In genomic region chr9:127563579-127563978, GRCh38 we compare ENCODE assay signal across 1 cellular context.
TF ChIP-seq lines count a peak whose summit lies in the region.

No MANE protein-coding gene starts in this region.

TF ChIP-seq in GM23338, 12 proteins besides CTCF, POLR2A, EP300 and RAD21 (continued from another document):
- TF ChIP-seq ZNF462 (CRISPR knock-in tag; IDR thresholded peaks at IDR 0.05) (no peak), EZH2 (IDR thresholded peaks at IDR 0.05; ENCODE audit: low read depth, unreplicated experiment) (no peak), NANOG (IDR thresholded peaks at IDR 0.05; ENCODE audit: borderline replicate concordance) (no peak), CREB1 (CRISPR knock-in tag; IDR thresholded peaks at IDR 0.05; ENCODE audit: low read depth) (no peak), STAT1 (IDR thresholded peaks at IDR 0.05; ENCODE audit: unreplicated experiment) (no peak), ETS1 (IDR thresholded peaks at IDR 0.05) (no peak), ZNF331 (CRISPR knock-in tag; IDR thresholded peaks at IDR 0.05; ENCODE audit: low read depth) (no peak), ZNF114 (CRISPR knock-in tag; IDR thresholded peaks at IDR 0.05) (no peak)
